In the genomic region with DNA sequence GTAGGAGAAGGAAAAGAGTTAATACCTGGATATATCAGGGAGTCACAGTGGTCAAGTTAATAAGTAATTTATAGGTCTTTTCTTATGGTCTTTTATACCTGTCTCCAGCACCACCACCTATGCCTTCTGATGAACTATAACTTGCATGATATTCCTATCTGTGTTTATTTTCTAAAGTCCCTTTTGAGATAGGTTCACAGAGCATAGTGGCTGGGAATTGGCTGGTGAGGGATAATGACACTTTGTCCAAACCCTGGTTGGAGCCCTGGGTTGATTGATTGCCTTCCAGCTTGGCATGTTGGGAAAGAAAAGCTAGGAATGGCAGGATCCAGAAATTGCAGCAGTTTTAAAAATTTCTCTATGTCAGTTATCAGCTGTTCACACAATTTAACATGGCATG, we compare ENCODE assay signal across 19 cellular contexts. TPM values are rescaled to one million over a fixed set of nuclear protein-coding genes. Genes with fewer than 3 reads are reported as not detected.
DNase-seq lines count a peak whose midpoint lies in the region; ATAC-seq, FAIRE-seq and TF ChIP-seq lines count a peak whose summit lies in the region.
"Had no signal": no experiment of that assay in that cellular context is flagged by ENCODE, and none has a peak within 500 bp of the region (broad histone marks: within the 10 kb centered on the region; RNA-seq: fewer than 3 reads in every experiment).

No MANE protein-coding gene starts in this region.

- H3K36me3 Mint-ChIP-seq in CD14-positive monocyte: peaks cover 3 to 16% of the 10 kb centered on the region in 2 donors

- H3K4me1 ChIP-seq in GM12878 (ENCODE audit: control insufficient read depth, insufficient read depth, low read length) (no peaks in the 10 kb centered on the region), HepG2 (ENCODE audit: insufficient read depth, low read length) (peaks cover 14% of the 10 kb centered on the region), small intestine (ENCODE audit: control insufficient read depth in 2 of 2, insufficient read depth in 1 of 2, low read depth in 1 of 2, low read length in 1 of 2) (peaks cover 5 to 9% of the 10 kb centered on the region in 2 donors)
- H3K4me1 ChIP-seq: HAP-1 had no signal

- no peaks in the 10 kb centered on the region for H3K9me3 Mint-ChIP-seq in CD14-positive monocyte
- H3K9me3 Mint-ChIP-seq: CD4-positive, CD25-positive, alpha-beta regulatory T cell; CD8-positive, alpha-beta memory T cell had no signal

- no peaks in the 10 kb centered on the region for H3K27me3 Mint-ChIP-seq in CD14-positive monocyte (ENCODE audit: low read depth in 3 of 3)
- H3K27me3 Mint-ChIP-seq: B cell; CD4-positive, CD25-positive, alpha-beta regulatory T cell; CD8-positive, alpha-beta memory T cell had no signal

- no peak overlapping the region for H3K4me2 ChIP-seq in GM12878 (ENCODE audit: control insufficient read depth, insufficient read depth)
- H3K4me2 ChIP-seq in HepG2 (ENCODE audit: low read depth, low read length): no peak overlapping the region

- SMC1A ChIA-PET in GM12878 (lab: Charles Lee; ENCODE audit: uncharacterized antibody, unreplicated experiment): interaction anchor here (0.8 to 1.2 kb wide), 4 partner anchors 9 to 462 kb away, joined by 3 to 5 read pairs (median 4); no protein-coding TSS in a partner anchor

- H2AFZ ChIP-seq in GM12878 (ENCODE audit: control insufficient read depth, low read depth, low read length) (no peak overlapping the region), HepG2 (ENCODE audit: low read length) (no peak overlapping the region)

- no peaks in the 10 kb centered on the region for H3K27me3 ChIP-seq in GM12878 (replicated peaks in 1 of 2; ENCODE audit: control insufficient read depth in 2 of 2, insufficient read depth in 2 of 2, low read length in 1 of 2)
- H3K27me3 ChIP-seq in HepG2 (ENCODE audit: control insufficient read depth in 1 of 2, insufficient read depth in 2 of 2, low read length in 2 of 2): no peaks in the 10 kb centered on the region
- no peaks in the 10 kb centered on the region for H3K27me3 ChIP-seq in small intestine (ENCODE audit: control insufficient read depth in 2 of 2, insufficient read depth in 2 of 2, low read length in 2 of 2)
- H3K27me3 ChIP-seq: BLaER1 treated with 17β-estradiol and CSF1 and Interleukin-3, amounts not matched to agents 10 nM and 100 nM had no signal

- RAD21 ChIA-PET in GM12878 (lab: Charles Lee; ENCODE audit: unreplicated experiment): no interaction called here

- H3K4me3 Mint-ChIP-seq in CD14-positive monocyte: no peak overlapping the region
- H3K4me3 Mint-ChIP-seq: B cell; CD8-positive, alpha-beta memory T cell had no signal

- POLR2A ChIA-PET in GM12878 (lab: Charles Lee): interaction anchor here (0.6 to 1.3 kb wide), 2 partner anchors 9 to 883 kb away, joined by 3 to 4 read pairs; no protein-coding TSS in a partner anchor
- POLR2A ChIA-PET in HepG2 (lab: Yijun Ruan, JAX): no interaction called here

- TF ChIP-seq CTCF in CD14-positive monocyte (IDR thresholded peaks at IDR 0.05) (no peak), GM12878 (IDR thresholded peaks at IDR 0.05 in 2 of 3, conservative IDR thresholded peaks at IDR 0.05 in 1 of 3; ENCODE audit: control insufficient read depth in 2 of 3, extremely low read depth in 1 of 3, insufficient read depth in 1 of 3, low read depth in 3 of 3, low read length in 3 of 3) (no peak), HepG2 (CRISPR knock-in tag; IDR thresholded peaks at IDR 0.05) (no peak)

- H3K4me1 Mint-ChIP-seq in CD14-positive monocyte: peaks cover 39% of the 10 kb centered on the region

- H3K9ac ChIP-seq in GM12878 (ENCODE audit: control insufficient read depth, insufficient read depth, low read length) (no peak overlapping the region), HepG2 (ENCODE audit: insufficient read depth, low read depth, low read length) (no peak overlapping the region)
- H3K9ac ChIP-seq: BLaER1 treated with 17β-estradiol and CSF1 and Interleukin-3, amounts not matched to agents 10 nM and 100 nM had no signal

- in situ Hi-C loops in GM12878 (cut with MboI): no loop called here
- in situ Hi-C loops in HepG2 (cut with HindIII; ENCODE audit: extremely low pct_ligation_motif_present, low pct_unique_long_range_greater_than_20kb): no loop called here

- H4K20me1 ChIP-seq in GM12878 (ENCODE audit: control insufficient read depth, insufficient read depth) (no peaks in the 10 kb centered on the region), HepG2 (ENCODE audit: insufficient read depth, low read length) (peaks cover 25% of the 10 kb centered on the region; the same call in 1 of the 2 replicates)

- CTCF ChIA-PET in GM12878 (lab: Yijun Ruan, JAX): interaction anchor here (0.6 to 0.7 kb wide), 2 partner anchors 27 to 46 kb away, joined by 4 read pairs; no protein-coding TSS in a partner anchor
- CTCF ChIA-PET in HepG2 (lab: Yijun Ruan, JAX; ENCODE audit: low intra/inter-chr PET ratio, low total read pairs): no interaction called here

- TF ChIP-seq EP300 in GM12878 (IDR thresholded peaks at IDR 0.05; ENCODE audit: borderline replicate concordance in 1 of 2, control insufficient read depth in 1 of 2, low read depth in 2 of 2, low read length in 2 of 2) (no peak), HepG2 (IDR thresholded peaks at IDR 0.05; ENCODE audit: low read depth in 2 of 2, low read length in 2 of 2) (no peak), HepG2 (CRISPR knock-in tag; IDR thresholded peaks at IDR 0.05; ENCODE audit: borderline replicate concordance) (no peak)

- BruUV-seq in GM12878 (replicated peaks; lab: Mats Ljungman, UMichigan): TSS peak; percentile 33
- no TSS peak for BruUV-seq in HepG2 (replicated peaks; lab: Mats Ljungman, UMichigan)

- no peaks in the 10 kb centered on the region for H3K36me3 ChIP-seq in GM12878 (ENCODE audit: control insufficient read depth in 2 of 2, insufficient read depth in 2 of 2, low read length in 1 of 2)
- no peaks in the 10 kb centered on the region for H3K36me3 ChIP-seq in HepG2 (replicated peaks in 1 of 2; ENCODE audit: control insufficient read depth in 1 of 2, insufficient read depth in 2 of 2, low read length in 2 of 2)
- no peaks in the 10 kb centered on the region for H3K36me3 ChIP-seq in small intestine (ENCODE audit: control insufficient read depth in 2 of 2, insufficient read depth in 2 of 2, low read length in 2 of 2)
- H3K36me3 ChIP-seq: HAP-1 had no signal

- H3K4me3 ChIP-seq in GM12878 (no peak overlapping the region), HepG2 (replicated peaks in 1 of 3; ENCODE audit: insufficient read depth in 1 of 3, low read depth in 2 of 3, low read length in 3 of 3) (no peak overlapping the region), small intestine (ENCODE audit: low read depth in 1 of 2, low read length in 2 of 2) (no peak overlapping the region)
- H3K4me3 ChIP-seq: BLaER1 treated with 17β-estradiol and CSF1 and Interleukin-3, amounts not matched to agents 10 nM and 100 nM; HAP-1 had no signal

- no peak for TF ChIP-seq POLR2A in GM12878 (IDR thresholded peaks at IDR 0.05; ENCODE audit: low read depth, low read length)
- no peak for TF ChIP-seq POLR2A in HepG2 (IDR thresholded peaks at IDR 0.05; ENCODE audit: insufficient read depth in 1 of 2, low read depth in 2 of 2, low read length in 2 of 2)

- no peak overlapping the region for H3K27ac ChIP-seq in GM12878 (ENCODE audit: control insufficient read depth, insufficient read depth)
- no peak overlapping the region for H3K27ac ChIP-seq in HepG2 (ENCODE audit: extremely low read length, insufficient read depth, low read length)
- no peak overlapping the region for H3K27ac ChIP-seq in small intestine (ENCODE audit: low read depth in 1 of 2, low read length in 1 of 2)
- H3K27ac ChIP-seq: BLaER1 treated with 17β-estradiol and CSF1 and Interleukin-3, amounts not matched to agents 10 nM and 100 nM had no signal

- DNase-seq in CD14-positive monocyte (ENCODE audit: low spot score): no peak
- no peak for DNase-seq in GM12878 (ENCODE audit: low read depth, low spot score)
- no peak for DNase-seq in HepG2 (ENCODE audit: low spot score)
- DNase-seq in small intestine: peak; percentile 87
- DNase-seq in stimulated activated CD4-positive, alpha-beta T cell treated with anti-CD3 and anti-CD28 coated beads, Interleukin-4, amount 100 ng/mL, for 1 hour: no peak
- no peak for DNase-seq in head of caudate nucleus
- DNase-seq: CD4-positive, CD25-positive, alpha-beta regulatory T cell; CD8-positive, alpha-beta memory T cell; COR-L47; DMS 273 treated with DMSO at 0.1 percent for 48 hours; DMS53; DND-41; EL had no signal

- H3K79me2 ChIP-seq in GM12878 (ENCODE audit: control insufficient read depth, insufficient read depth, low read length): peaks cover 38% of the 10 kb centered on the region
- peaks cover 71% of the 10 kb centered on the region for H3K79me2 ChIP-seq in HepG2 (ENCODE audit: insufficient read depth, low read length)

- ATAC-seq in GM12878: no peak
- no peak for ATAC-seq in HepG2

- TF ChIP-seq RAD21 in GM12878 (IDR thresholded peaks at IDR 0.05; ENCODE audit: insufficient read depth, low read depth, low read length): no peak
- TF ChIP-seq RAD21 in HepG2 (CRISPR knock-in tag; IDR thresholded peaks at IDR 0.05): no peak

- H3K27ac Mint-ChIP-seq in CD14-positive monocyte: peak overlapping the region in 5 of 7 donors; percentile 17 to 78 (median 54)
- H3K27ac Mint-ChIP-seq: B cell had no signal

- FAIRE-seq in GM12878 (lab: Jason Lieb, UNC) (no peak), HepG2 (lab: Jason Lieb, UNC) (no peak), small intestine (lab: Jason Lieb, UNC) (no peak)
- FAIRE-seq: GM12891, GM19239, HTR-8/SVneo had no signal

- H3K9me3 ChIP-seq in GM12878 (replicated peaks; ENCODE audit: control insufficient read depth, insufficient read depth, low read length) (peaks cover 3% of the 10 kb centered on the region; the same call in 2 of the 3 replicates), HepG2 (ENCODE audit: low read length) (no peaks in the 10 kb centered on the region), small intestine (ENCODE audit: control insufficient read depth, low read depth) (no peaks in the 10 kb centered on the region)
- H3K9me3 ChIP-seq: HAP-1 had no signal

- intact Hi-C loops in CD14-positive monocyte (cut with micrococcal nuclease) (no loop called here), GM12878 (cut with micrococcal nuclease; ENCODE audit: unreplicated experiment) (no loop called here), HepG2 (cut with micrococcal nuclease; ENCODE audit: unreplicated experiment) (no loop called here), head of caudate nucleus (cut with DNase I) (no loop called here)

RNA-seq across cellular contexts. Expression of gene HIPK3, which starts 23.2 kb away (rescaled TPM):
- polyA plus RNA-seq in CD14-positive monocyte (10 to 100 TPM; 62.0 to 68.6 TPM), GM12878 (2011; rRNA removed) (25.6 and 30.8 TPM in 2 replicates), GM12878 (2014; fragmentation: Illumina TruSeq; extraction: Trizol) (14.5 and 19.0 TPM in 2 replicates), GM12878 (2014; fragmentation: Nextera tagmentation; extraction: Ambion mirVana) (1 to 10 TPM; 3.4 to 9.5 TPM), GM12878 (2014; rRNA removed) (8.1 and 9.3 TPM in 2 replicates), GM12878 (2016; fragmentation: Nextera tagmentation; extraction: Ambion mirVana) (10 to 100 TPM; 12.0 to 12.6 TPM), HepG2 (2011; rRNA removed) (18.2 and 20.5 TPM in 2 replicates), small intestine (10 to 100 TPM in 2 of 3 donors, 1 to 10 TPM in 1; 9.5 to 23.0 (median 17.0) TPM)
- total RNA-seq in GM12878 (2013; cell fraction: nucleolus; rRNA removed): 54.4 and 55.2 TPM in 2 replicates
- total RNA-seq in GM12878 (2014; rRNA removed) (18.0 and 19.6 TPM in 2 replicates), GM12878 (2014; rRNA removed; fragmentation: Illumina TruSeq; extraction: Trizol) (17.8 and 18.0 TPM in 2 replicates), GM12878 (2021) (26.5 and 26.6 TPM in 2 replicates), HepG2 (2016; rRNA removed; fragmentation: Illumina TruSeq; extraction: Trizol) (39.8 and 44.3 TPM in 2 replicates)
- 6.5 TPM for polyA plus RNA-seq in GM12878 (2011; ENCODE audit: low read depth)
- 13.2 and 14.1 TPM in 2 replicates for polyA plus RNA-seq in GM12878 (2011; cell fraction: cytosol; rRNA removed)
- polyA plus RNA-seq in GM12878 (2011; cell fraction: nucleus; rRNA removed): 17.5 and 20.7 TPM in 2 replicates
- 9.2 and 11.1 TPM in 2 replicates for polyA plus RNA-seq in GM12878 (2012)
- polyA minus RNA-seq in GM12878 (2011; rRNA and poly(A)+ RNA removed): 69.8 and 103 TPM in 2 replicates
- 31.3 and 37.4 TPM in 2 replicates for polyA minus RNA-seq in GM12878 (2011; cell fraction: cytosol; rRNA and poly(A)+ RNA removed)
- polyA minus RNA-seq in GM12878 (2011; cell fraction: nucleus; rRNA and poly(A)+ RNA removed): 18.3 and 20.6 TPM in 2 replicates
- 246 and 276 TPM in 2 replicates for total RNA-seq in HepG2 (2016; cell fraction: cytosol; rRNA removed; fragmentation: Illumina TruSeq; extraction: Trizol; ENCODE audit: low read depth)
- total RNA-seq in HepG2 (2016; cell fraction: insoluble cytoplasmic fraction; rRNA removed; fragmentation: Illumina TruSeq; extraction: Trizol): 37.6 and 42.6 TPM in 2 replicates
- 125 and 146 TPM in 2 replicates for total RNA-seq in HepG2 (2016; cell fraction: membrane; rRNA removed; fragmentation: Illumina TruSeq; extraction: Trizol)
- 22.4 and 25.3 TPM in 2 replicates for total RNA-seq in HepG2 (2016; cell fraction: nucleus; rRNA removed; fragmentation: Illumina TruSeq; extraction: Trizol)
- 9.4 and 14.2 TPM in 2 replicates for polyA plus RNA-seq in HepG2 (2011; cell fraction: cytosol; rRNA removed)
- 12.6 TPM in 2 replicates for polyA plus RNA-seq in HepG2 (2011; cell fraction: nucleus; rRNA removed)
- 14.7 and 16.7 TPM in 2 replicates for polyA plus RNA-seq in HepG2 (2012)
- 0.45 and 0.57 TPM in 2 replicates for polyA plus RNA-seq in HepG2 (2016; cell fraction: cytosol; fragmentation: Illumina TruSeq; extraction: Trizol; ENCODE audit: low read depth)
- 20.1 and 22.2 TPM in 2 replicates for polyA plus RNA-seq in HepG2 (2016; cell fraction: insoluble cytoplasmic fraction; fragmentation: Illumina TruSeq; extraction: Trizol; ENCODE audit: low read depth)
- 3.7 and 4.1 TPM in 2 replicates for polyA plus RNA-seq in HepG2 (2016; cell fraction: membrane; fragmentation: Illumina TruSeq; extraction: Trizol; ENCODE audit: low read depth)
- polyA plus RNA-seq in HepG2 (2016; cell fraction: nucleus; fragmentation: Illumina TruSeq; extraction: Trizol; ENCODE audit: insufficient read depth, low read depth): 19.0 and 19.1 TPM in 2 replicates
- polyA minus RNA-seq in HepG2 (2011; rRNA and poly(A)+ RNA removed; ENCODE audit: low replicate concordance): 44.7 and 93.7 TPM in 2 replicates
- 51.6 and 72.1 TPM in 2 replicates for polyA minus RNA-seq in HepG2 (2011; cell fraction: cytosol; rRNA and poly(A)+ RNA removed)
- 40.9 and 51.1 TPM in 2 replicates for polyA minus RNA-seq in HepG2 (2011; cell fraction: nucleus; rRNA and poly(A)+ RNA removed)
